In the genomic region with DNA sequence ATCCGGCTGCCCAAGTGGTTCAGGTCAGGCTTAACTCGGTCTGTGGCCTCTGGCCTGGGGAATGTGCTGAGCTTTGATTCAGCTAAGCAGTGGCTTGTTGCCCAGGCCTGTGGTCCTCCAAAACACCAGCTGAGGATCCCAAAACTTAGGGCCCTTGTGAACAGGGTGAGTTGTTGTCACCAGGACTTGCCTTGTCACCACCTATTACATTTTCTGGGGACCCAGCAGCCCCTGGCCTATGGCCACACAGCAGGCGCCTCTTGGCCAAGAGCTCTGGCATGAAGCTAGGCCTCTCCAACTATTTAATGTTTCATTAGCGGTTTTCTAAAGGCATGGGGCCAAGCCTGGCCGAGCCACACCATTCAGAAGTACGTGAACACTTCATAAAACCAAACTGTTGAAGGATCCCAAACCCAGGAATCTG, we compare ENCODE assay signal across 14 cellular contexts.
DNase-seq lines count a peak whose midpoint lies in the region; ATAC-seq and TF ChIP-seq lines count a peak whose summit lies in the region.
"Had no signal": no experiment of that assay in that cellular context is flagged by ENCODE, and none has a peak within 500 bp of the region (broad histone marks: within the 10 kb centered on the region; RNA-seq: fewer than 3 reads in every experiment).

No MANE protein-coding gene starts in this region.

- no peak overlapping the region for H2AFZ ChIP-seq in PC-3 (ENCODE audit: low read length)

- H3K36me3 ChIP-seq in muscle layer of colon (ENCODE audit: insufficient read depth, low read length) (no peaks in the 10 kb centered on the region), vagina (no peaks in the 10 kb centered on the region), PC-3 (ENCODE audit: low read depth, low read length) (no peaks in the 10 kb centered on the region)

- H3K9ac ChIP-seq in muscle layer of colon (ENCODE audit: low read length) (peak overlapping the region; percentile 1), PC-3 (ENCODE audit: low read length) (no peak overlapping the region)

- H3K4me1 ChIP-seq in muscle layer of colon (ENCODE audit: insufficient read depth, low read length), result peaks cover 61% of the 10 kb centered on the region
- peaks cover 30% of the 10 kb centered on the region for H3K4me1 ChIP-seq in vagina
- no peaks in the 10 kb centered on the region for H3K4me1 ChIP-seq in PC-3 (ENCODE audit: insufficient read depth, low read length)

- no peak overlapping the region for H3K4me2 ChIP-seq in PC-3 (ENCODE audit: low read length)

- peak; percentile 46 for DNase-seq in activated effector memory CD4-positive, alpha-beta T cell treated with anti-CD3 and anti-CD28 coated beads, Interleukin-2, amount 50 U/mL, for 16 hours
- no peak for DNase-seq in activated effector memory CD4-positive, alpha-beta T cell treated with Interleukin-2 at 50 U/mL for 16 hours
- DNase-seq in fibroblast of pulmonary artery (ENCODE audit: low read depth) (peak; percentile 20), vagina (ENCODE audit: extremely low spot score in 2 of 2) (no peak), PC-3 (no peak)
- DNase-seq: activated naive CD8-positive, alpha-beta T cell treated with anti-CD3 and anti-CD28 coated beads, Interleukin-2, amount 10 ng/mL, durations not matched to agents 7 days and 5 days; dermis blood vessel endothelial cell; NCI-H146 had no signal

- H3K4me3 ChIP-seq in fibroblast of pulmonary artery (replicated peaks; ENCODE audit: low read depth, low read length), result no peak overlapping the region
- no peak overlapping the region for H3K4me3 ChIP-seq in muscle layer of colon (ENCODE audit: low read depth in 1 of 2, low read length in 2 of 2)
- H3K4me3 ChIP-seq in vagina, result no peak overlapping the region
- no peak overlapping the region for H3K4me3 ChIP-seq in PC-3 (ENCODE audit: low read length)

- no peak for TF ChIP-seq CTCF in fibroblast of pulmonary artery (IDR thresholded peaks at IDR 0.05; ENCODE audit: low read length, missing control alignments)
- no peak for TF ChIP-seq CTCF in vagina (IDR thresholded peaks at IDR 0.05)
- TF ChIP-seq CTCF in PC-3 (conservative IDR thresholded peaks at IDR 0.05; ENCODE audit: low read depth, low read length), result no peak

- H3K27me3 ChIP-seq in muscle layer of colon (ENCODE audit: control insufficient read depth in 1 of 2, insufficient read depth in 2 of 2, low read length in 2 of 2) (no peaks in the 10 kb centered on the region), vagina (no peaks in the 10 kb centered on the region), PC-3 (ENCODE audit: low read length) (no peaks in the 10 kb centered on the region)

- no peaks in the 10 kb centered on the region for H3K9me2 ChIP-seq in PC-3 (replicated peaks; ENCODE audit: low read length)

- TF ChIP-seq POLR2A in vagina (IDR thresholded peaks at IDR 0.05), result no peak

- POLR2A ChIA-PET in PC-3 (lab: Charles Lee; ENCODE audit: unreplicated experiment), result no interaction called here

- H4K20me1 ChIP-seq in PC-3 (ENCODE audit: low read length), result no peaks in the 10 kb centered on the region

- intact Hi-C loops in vagina (cut with DNase I) (no loop called here), PC-3 (cut with micrococcal nuclease) (no loop called here)

- no peaks in the 10 kb centered on the region for H3F3A ChIP-seq in PC-3 (ENCODE audit: low read length, unreplicated experiment)

- ATAC-seq in GM18907 (IDR thresholded peaks at IDR 0.05; ENCODE audit: unreplicated experiment) (no peak), GM18498 (IDR thresholded peaks at IDR 0.05; ENCODE audit: unreplicated experiment) (no peak), PC-3 (no peak)
- ATAC-seq: activated CD4-positive, CD25-positive, alpha-beta regulatory T cell treated with anti-CD3 and anti-CD28 coated beads, Interleukin-2, amount 50 U/mL, for 24 hours; natural killer cell treated with Interleukin-12 subunit alpha and Interleukin-12 subunit beta and Interleukin-15 and Interleukin-18, amount 100 ng/mL, for 72 hours had no signal

- CTCF ChIA-PET in PC-3 (lab: Charles Lee), result no interaction called here

- BruUV-seq in PC-3 (replicated peaks; lab: Mats Ljungman, UMichigan), result no TSS peak

- no peaks in the 10 kb centered on the region for H3K79me2 ChIP-seq in PC-3 (ENCODE audit: low read length)

- peak overlapping the region; percentile 61 for H3K27ac ChIP-seq in muscle layer of colon (ENCODE audit: low read depth, low read length)
- peak overlapping the region; percentile 61 for H3K27ac ChIP-seq in vagina
- no peak overlapping the region for H3K27ac ChIP-seq in PC-3 (ENCODE audit: low read length)
- H3K27ac ChIP-seq: 22Rv1 had no signal

- H3K9me3 ChIP-seq in muscle layer of colon (ENCODE audit: low read length) (no peaks in the 10 kb centered on the region), vagina (no peaks in the 10 kb centered on the region), PC-3 (ENCODE audit: low read length) (no peaks in the 10 kb centered on the region)

Comparison
In these comparisons a context has a peak if more than half of its experiments do, and no peak if none do; other contexts are left out.
1. DNase-seq: peak in activated effector memory CD4-positive, alpha-beta T cell treated with anti-CD3 and anti-CD28 coated beads, Interleukin-2, amount 50 U/mL, for 16 hours (single experiment) and fibroblast of pulmonary artery (single experiment); none in activated effector memory CD4-positive, alpha-beta T cell treated with Interleukin-2 at 50 U/mL for 16 hours (single experiment), vagina (0 of 2) and PC-3 (single experiment).